21 cellular contexts compared by ENCODE assay signal in genomic region chr4:40388248-40388647, GRCh38. TPM values are rescaled to one million over a fixed set of nuclear protein-coding genes. Genes with fewer than 3 reads are reported as not detected.
DNase-seq lines count a peak whose midpoint lies in the region; ATAC-seq and TF ChIP-seq lines count a peak whose summit lies in the region.
"Had no signal": no experiment of that assay in that cellular context is flagged by ENCODE, and none has a peak within 500 bp of the region (broad histone marks: within the 10 kb centered on the region; RNA-seq: fewer than 3 reads in every experiment).

No MANE protein-coding gene starts in this region.

- H3K27me3 Mint-ChIP-seq in activated CD4-positive, alpha-beta memory T cell treated with anti-CD3 and anti-CD28 coated beads, Interleukin-2, amount 10 ng/mL, durations not matched to agents 7 days and 5 days = peaks cover 7% of the 10 kb centered on the region

- POLR2A ChIA-PET in activated CD4-positive, alpha-beta memory T cell treated with anti-CD3 and anti-CD28 coated beads, Interleukin-2, amount 10 ng/mL, durations not matched to agents 7 days and 5 days (lab: Charles Lee) = no interaction called here

- H3K4me1 ChIP-seq in heart right ventricle (no peaks in the 10 kb centered on the region), upper lobe of right lung (peaks cover 2% of the 10 kb centered on the region)
- H3K4me1 ChIP-seq: A549, sigmoid colon, suprapubic skin had no signal

- H3K36me3 ChIP-seq in heart right ventricle (no peaks in the 10 kb centered on the region), WERI-Rb-1 (no peaks in the 10 kb centered on the region), upper lobe of right lung (no peaks in the 10 kb centered on the region)
- H3K36me3 ChIP-seq: sigmoid colon, suprapubic skin had no signal

- H3K9me3 Mint-ChIP-seq in activated CD4-positive, alpha-beta memory T cell treated with anti-CD3 and anti-CD28 coated beads, Interleukin-2, amount 10 ng/mL, durations not matched to agents 7 days and 5 days = no peaks in the 10 kb centered on the region
- H3K9me3 Mint-ChIP-seq: activated CD4-positive, alpha-beta T cell treated with anti-CD3 and anti-CD28 coated beads, Interleukin-2, amount 10 ng/mL, durations not matched to agents 24 days and 14 days; natural killer cell had no signal

- ATAC-seq in heart right ventricle (no peak), upper lobe of right lung (peak; percentile 76), GM19463 (IDR thresholded peaks at IDR 0.05; ENCODE audit: unreplicated experiment) (no peak), GM21447 (IDR thresholded peaks at IDR 0.05; ENCODE audit: unreplicated experiment) (no peak)
- ATAC-seq: A549, natural killer cell had no signal

- intact Hi-C loops in cardiac septum (cut with DNase I) (no loop called here), heart right ventricle (cut with DNase I) (no loop called here), upper lobe of right lung (cut with DNase I) (no loop called here)

- H3K27ac ChIP-seq in heart right ventricle (no peak overlapping the region), WERI-Rb-1 (no peak overlapping the region), upper lobe of right lung (no peak overlapping the region)
- H3K27ac ChIP-seq: A549, HL-60, sigmoid colon, suprapubic skin had no signal

- no peak overlapping the region for H3K4me3 ChIP-seq in heart right ventricle
- H3K4me3 ChIP-seq in WERI-Rb-1 (ENCODE audit: low read depth, low read length) = no peak overlapping the region
- no peak overlapping the region for H3K4me3 ChIP-seq in upper lobe of right lung
- H3K4me3 ChIP-seq: A549, sigmoid colon, suprapubic skin had no signal

- TF ChIP-seq CTCF in heart right ventricle (IDR thresholded peaks at IDR 0.05) = no peak
- no peak for TF ChIP-seq CTCF in WERI-Rb-1 (IDR thresholded peaks at IDR 0.05; ENCODE audit: low read depth, low read length)
- no peak for TF ChIP-seq CTCF in upper lobe of right lung (IDR thresholded peaks at IDR 0.05)

- no peak overlapping the region for H3K4me3 Mint-ChIP-seq in activated CD4-positive, alpha-beta memory T cell treated with anti-CD3 and anti-CD28 coated beads, Interleukin-2, amount 10 ng/mL, durations not matched to agents 7 days and 5 days
- H3K4me3 Mint-ChIP-seq: activated CD4-positive, alpha-beta T cell treated with anti-CD3 and anti-CD28 coated beads, Interleukin-2, amount 10 ng/mL, durations not matched to agents 24 days and 14 days; natural killer cell had no signal

- WGBS in heart right ventricle, 2 donors = 47 to 49% methylated on average over 6 of the region's 6 CpGs

- DNase-seq in cardiac septum (ENCODE audit: low spot score) (peak; percentile 39), heart right ventricle (no peak), WERI-Rb-1 (peak; percentile 14), iPS DF 19.7 (ENCODE audit: low read depth, low spot score) (peak; percentile 28), upper lobe of right lung (no peak)
- DNase-seq in activated CD4-positive, alpha-beta memory T cell treated with anti-CD3 and anti-CD28 coated beads, Interleukin-2, amount 10 ng/mL, durations not matched to agents 7 days and 5 days = no peak
- DNase-seq: activated CD4-positive, alpha-beta T cell treated with anti-CD3 and anti-CD28 coated beads, Interleukin-2, amount 10 ng/mL, durations not matched to agents 24 days and 14 days; activated effector memory CD4-positive, alpha-beta T cell treated with anti-CD3 and anti-CD28 coated beads, Interleukin-2, amount 50 U/mL, for 16 hours; dermis blood vessel endothelial cell; natural killer cell; NCI-H1105; NCI-H2081 treated with DMSO at 0.1 percent for 48 hours; NCI-H524 treated with DMSO at 0.1 percent for 48 hours; sigmoid colon had no signal

- H3K36me3 Mint-ChIP-seq in activated CD4-positive, alpha-beta memory T cell treated with anti-CD3 and anti-CD28 coated beads, Interleukin-2, amount 10 ng/mL, durations not matched to agents 7 days and 5 days (ENCODE audit: low read depth) = no peaks in the 10 kb centered on the region
- H3K36me3 Mint-ChIP-seq: natural killer cell had no signal

- H3K27me3 ChIP-seq in heart right ventricle = peaks cover 0 to 5% (median 0%) of the 10 kb centered on the region in 7 donors
- no peaks in the 10 kb centered on the region for H3K27me3 ChIP-seq in WERI-Rb-1 (ENCODE audit: insufficient read depth, low read depth, severe bottlenecking)
- no peaks in the 10 kb centered on the region for H3K27me3 ChIP-seq in upper lobe of right lung
- H3K27me3 ChIP-seq: sigmoid colon, suprapubic skin had no signal

- no peak overlapping the region for H3K27ac Mint-ChIP-seq in activated CD4-positive, alpha-beta memory T cell treated with anti-CD3 and anti-CD28 coated beads, Interleukin-2, amount 10 ng/mL, durations not matched to agents 7 days and 5 days
- H3K27ac Mint-ChIP-seq: activated CD4-positive, alpha-beta T cell treated with anti-CD3 and anti-CD28 coated beads, Interleukin-2, amount 10 ng/mL, durations not matched to agents 24 days and 14 days; natural killer cell had no signal

- no peaks in the 10 kb centered on the region for H3K4me1 Mint-ChIP-seq in activated CD4-positive, alpha-beta memory T cell treated with anti-CD3 and anti-CD28 coated beads, Interleukin-2, amount 10 ng/mL, durations not matched to agents 7 days and 5 days
- H3K4me1 Mint-ChIP-seq: natural killer cell had no signal

- H3K9me3 ChIP-seq in heart right ventricle (no peaks in the 10 kb centered on the region), WERI-Rb-1 (ENCODE audit: severe bottlenecking) (no peaks in the 10 kb centered on the region), upper lobe of right lung (no peaks in the 10 kb centered on the region)
- H3K9me3 ChIP-seq: A549, sigmoid colon, suprapubic skin had no signal

- CTCF ChIA-PET in activated CD4-positive, alpha-beta memory T cell treated with anti-CD3 and anti-CD28 coated beads, Interleukin-2, amount 10 ng/mL, durations not matched to agents 7 days and 5 days (lab: Charles Lee) = no interaction called here

RNA-seq across cellular contexts. Expression of gene CHRNA9, which starts 53.1 kb away (rescaled TPM):
- total RNA-seq in cardiac septum = not detected
- not detected for total RNA-seq in heart right ventricle
- not detected for polyA plus RNA-seq in heart right ventricle
- not detected for total RNA-seq in upper lobe of right lung
- not detected for total RNA-seq in activated CD4-positive, alpha-beta memory T cell treated with anti-CD3 and anti-CD28 coated beads, Interleukin-2, amount 10 ng/mL, durations not matched to agents 7 days and 5 days
- total RNA-seq: activated CD4-positive, alpha-beta T cell treated with anti-CD3 and anti-CD28 coated beads, Interleukin-2, amount 10 ng/mL, durations not matched to agents 24 days and 14 days; dermis blood vessel endothelial cell; frontal cortex; natural killer cell; sigmoid colon had no signal
- polyA plus RNA-seq: adipose tissue, sigmoid colon had no signal

Comparison
In these comparisons a context has a peak if more than half of its experiments do, and no peak if none do; other contexts are left out.
1. DNase-seq: peak in cardiac septum (single experiment), WERI-Rb-1 (single experiment) and iPS DF 19.7 (single experiment); none in heart right ventricle (0 of 2), upper lobe of right lung (single experiment) and activated CD4-positive, alpha-beta memory T cell treated with anti-CD3 and anti-CD28 coated beads, Interleukin-2, amount 10 ng/mL, durations not matched to agents 7 days and 5 days (single experiment).